18 cellular contexts compared by ENCODE assay signal in the genomic region with DNA sequence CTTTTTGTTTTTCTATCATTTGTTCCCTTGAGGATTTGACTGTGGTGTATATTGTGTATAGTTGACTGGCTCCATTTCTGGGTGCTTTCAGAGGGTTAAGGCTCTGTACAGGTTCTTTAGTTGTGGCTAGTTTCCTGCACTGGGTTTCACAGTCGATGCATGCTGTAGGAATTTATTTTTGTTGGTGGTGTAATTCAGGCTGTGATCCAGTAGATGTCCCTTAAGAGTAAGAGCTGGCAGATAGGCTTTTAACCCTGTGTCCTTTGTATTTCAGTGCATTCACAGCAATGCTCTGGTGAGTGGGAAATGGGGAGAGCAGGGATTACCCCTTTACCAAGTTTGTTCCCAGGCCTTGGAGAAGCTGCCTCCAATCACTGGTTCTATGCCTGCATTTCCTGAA.
A peak's percentile ranks its signal among the peaks of the same experiment; 100 is the strongest.
DNase-seq lines count a peak whose midpoint lies in the region; FAIRE-seq and TF ChIP-seq lines count a peak whose summit lies in the region.
"Had no signal": no experiment of that assay in that cellular context is flagged by ENCODE, and none has a peak within 500 bp of the region (broad histone marks: within the 10 kb centered on the region; RNA-seq: fewer than 3 reads in every experiment).

No MANE protein-coding gene starts in this region.

- H3K36me3 ChIP-seq in OCI-LY1 (ENCODE audit: insufficient read depth, low read length) (no peaks in the 10 kb centered on the region; the same call in 1 of the 2 replicates), endodermal cell (ENCODE audit: control insufficient read depth, insufficient read depth, low read length) (no peaks in the 10 kb centered on the region), kidney (ENCODE audit: control insufficient read depth in 1 of 2, insufficient read depth in 2 of 2, low read length in 2 of 2) (no peaks in the 10 kb centered on the region)
- H3K36me3 ChIP-seq: cardiac muscle cell had no signal

- no peak overlapping the region for H2BK5ac ChIP-seq in H9 (ENCODE audit: insufficient read length, low read length)

- H3K27me3 Mint-ChIP-seq in H9 (ENCODE audit: low read depth) = no peaks in the 10 kb centered on the region
- peaks cover 8% of the 10 kb centered on the region for H3K27me3 Mint-ChIP-seq in endodermal cell (ENCODE audit: insufficient read depth)

- no peak overlapping the region for H3K14ac ChIP-seq in H9 (ENCODE audit: insufficient read depth, low read length)

- no peak overlapping the region for H3K4me3 ChIP-seq in AG09309 (ENCODE audit: control insufficient read depth, low read depth, low read length)
- H3K4me3 ChIP-seq in OCI-LY1 (ENCODE audit: low read depth, low read length, poor library complexity, severe bottlenecking) = peak overlapping the region; percentile 43
- no peak overlapping the region for H3K4me3 ChIP-seq in endodermal cell (ENCODE audit: low read length)
- H3K4me3 ChIP-seq in kidney (ENCODE audit: low read length in 2 of 2) = no peak overlapping the region
- H3K4me3 ChIP-seq: cardiac muscle cell had no signal

- no peaks in the 10 kb centered on the region for H3K27me3 ChIP-seq in H9 (ENCODE audit: insufficient read depth, low read length)
- H3K27me3 ChIP-seq in OCI-LY1 (ENCODE audit: insufficient read depth, low read length) = no peaks in the 10 kb centered on the region
- H3K27me3 ChIP-seq in endodermal cell (ENCODE audit: control insufficient read depth, insufficient read depth, low read length, poor library complexity, severe bottlenecking) = no peaks in the 10 kb centered on the region
- H3K27me3 ChIP-seq: cardiac muscle cell had no signal

- no peaks in the 10 kb centered on the region for H3K9me2 ChIP-seq in OCI-LY1 (ENCODE audit: low read depth, low read length)

- H2AK5ac ChIP-seq in H9 (ENCODE audit: insufficient read length, low read length) = no peak overlapping the region

- H2BK20ac ChIP-seq in H9 (ENCODE audit: low read depth, low read length, poor library complexity, severe bottlenecking) = no peak overlapping the region

- no peaks in the 10 kb centered on the region for H4K20me1 ChIP-seq in H9 (ENCODE audit: control insufficient read depth, insufficient read depth, insufficient read length)
- no peaks in the 10 kb centered on the region for H4K20me1 ChIP-seq in OCI-LY1 (ENCODE audit: insufficient read depth, low read length)

- H3K27ac Mint-ChIP-seq in H9 (no peak overlapping the region), endodermal cell (no peak overlapping the region)
- H3K27ac Mint-ChIP-seq: activated naive CD8-positive, alpha-beta T cell treated with anti-CD3 and anti-CD28 coated beads for 36 hours; nephron had no signal

- H3K9ac ChIP-seq in H9 (ENCODE audit: extremely low read depth, insufficient read length, low read length) (no peak overlapping the region), OCI-LY1 (ENCODE audit: low read length) (peak overlapping the region; percentile 75), endodermal cell (ENCODE audit: extremely low read depth, low read length, poor library complexity, severe bottlenecking) (no peak overlapping the region), kidney (ENCODE audit: low read length in 2 of 2) (no peak overlapping the region)

- no peaks in the 10 kb centered on the region for H3F3A ChIP-seq in OCI-LY1 (ENCODE audit: insufficient read depth, low read length)

- H4K91ac ChIP-seq in H9 (ENCODE audit: insufficient read length, low read depth, low read length) = no peak overlapping the region

- H3K4me1 ChIP-seq in H9 (ENCODE audit: insufficient read depth, low read length) = no peaks in the 10 kb centered on the region
- H3K4me1 ChIP-seq in OCI-LY1 (ENCODE audit: insufficient read depth, low read length, severe bottlenecking) = peaks cover 53% of the 10 kb centered on the region
- H3K4me1 ChIP-seq in endodermal cell (ENCODE audit: control insufficient read depth, insufficient read depth, low read length) = no peaks in the 10 kb centered on the region
- H3K4me1 ChIP-seq in kidney (ENCODE audit: control insufficient read depth in 1 of 2, insufficient read depth in 1 of 2, low read depth in 1 of 2, low read length in 2 of 2) = no peaks in the 10 kb centered on the region

- no peaks in the 10 kb centered on the region for H3K79me1 ChIP-seq in H9 (ENCODE audit: insufficient read depth, low read depth, low read length, poor library complexity, severe bottlenecking)

- no peak overlapping the region for H4K8ac ChIP-seq in H9 (replicated peaks; ENCODE audit: insufficient read length, low read depth, low read length)

- H3K4me3 Mint-ChIP-seq in H9 = no peak overlapping the region
- no peak overlapping the region for H3K4me3 Mint-ChIP-seq in endodermal cell
- H3K4me3 Mint-ChIP-seq: activated naive CD8-positive, alpha-beta T cell treated with anti-CD3 and anti-CD28 coated beads for 36 hours; nephron had no signal

- H3K79me2 ChIP-seq in H9 (ENCODE audit: insufficient read depth, low read length) (no peaks in the 10 kb centered on the region), OCI-LY1 (ENCODE audit: insufficient read depth, low read length) (no peaks in the 10 kb centered on the region)

- intact Hi-C loops in kidney (cut with DNase I) = no loop called here

- H2AFZ ChIP-seq in H9 (ENCODE audit: low read length) = no peak overlapping the region
- no peak overlapping the region for H2AFZ ChIP-seq in OCI-LY1 (ENCODE audit: low read length)

- H3K9me3 Mint-ChIP-seq in H9 (peaks cover 33% of the 10 kb centered on the region in 2 experiments), endodermal cell (peaks cover 46% of the 10 kb centered on the region)

- H3K4me2 ChIP-seq in H9 (ENCODE audit: insufficient read depth, insufficient read length, low read length) = no peak overlapping the region
- peak overlapping the region; percentile 68 for H3K4me2 ChIP-seq in OCI-LY1 (ENCODE audit: low read length)

- no peak overlapping the region for H3K18ac ChIP-seq in H9 (ENCODE audit: insufficient read length, low read depth, low read length)

- no peak overlapping the region for H2BK15ac ChIP-seq in H9 (ENCODE audit: low read depth, low read length)

- H3K4me1 Mint-ChIP-seq in H9 (no peaks in the 10 kb centered on the region), endodermal cell (no peaks in the 10 kb centered on the region)
- H3K4me1 Mint-ChIP-seq: activated naive CD8-positive, alpha-beta T cell treated with anti-CD3 and anti-CD28 coated beads for 36 hours; nephron had no signal

- H3K9me3 ChIP-seq in H9 (ENCODE audit: control insufficient read depth, low read depth, low read length) (no peaks in the 10 kb centered on the region), OCI-LY1 (ENCODE audit: low read length) (0 out of 2 replicates have a peak, but pooled peaks cover 3% of the 10 kb centered on the region), endodermal cell (ENCODE audit: control insufficient read depth, low read length) (peaks cover 33% of the 10 kb centered on the region), kidney (ENCODE audit: control insufficient read depth in 1 of 2, low read length in 2 of 2) (peaks cover 0 to 10% of the 10 kb centered on the region in 2 donors)

- H3K23ac ChIP-seq in H9 (ENCODE audit: insufficient read length, low read depth, low read length) = no peak overlapping the region

- no peak overlapping the region for H2BK12ac ChIP-seq in H9 (ENCODE audit: insufficient read length, low read depth, low read length)

- H3K56ac ChIP-seq in H9 (ENCODE audit: insufficient read length, low read depth, low read length) = no peak overlapping the region

- no peak overlapping the region for H3T11ph ChIP-seq in H9 (ENCODE audit: low read length)

- no peaks in the 10 kb centered on the region for H3K23me2 ChIP-seq in H9 (ENCODE audit: insufficient read length, low read depth, low read length, poor library complexity, severe bottlenecking)

- no peak overlapping the region for H3K4ac ChIP-seq in H9 (ENCODE audit: low read depth, low read length)

- WGBS in H9 (ENCODE audit: extremely low coverage, insufficient read length, low lambda C conversion rate) = no CpG with 5 or more reads among the region's 1 CpG
- 86% methylated on average over 1 of the region's 1 CpG; no CpG with 5 or more reads in 1 of the 2 experiments for WGBS in endodermal cell (ENCODE audit: insufficient coverage in 1 of 2, insufficient read length in 1 of 2), 2 experiments

- no peak overlapping the region for H2BK120ac ChIP-seq in H9 (ENCODE audit: low read depth, low read length, poor library complexity, severe bottlenecking)

- FAIRE-seq in kidney (lab: Jason Lieb, UNC) = no peak
- FAIRE-seq: D721Med had no signal

- TF ChIP-seq CTCF in AG09309 (IDR thresholded peaks at IDR 0.05; ENCODE audit: control insufficient read depth, insufficient read depth, low read depth, low read length, missing control alignments) (peak; percentile 7), H9 (conservative IDR thresholded peaks at IDR 0.05) (peak; percentile 56; the same call in 2 of the 3 replicates), OCI-LY1 (IDR thresholded peaks at IDR 0.05; ENCODE audit: low read length) (peak; percentile 88), endodermal cell (conservative IDR thresholded peaks at IDR 0.05) (peak; percentile 68), kidney (IDR thresholded peaks at IDR 0.05; ENCODE audit: borderline replicate concordance, extremely low read depth, insufficient read depth) (no peak)

- no peak overlapping the region for H4K5ac ChIP-seq in H9 (ENCODE audit: insufficient read length, low read depth, low read length)

- DNase-seq in AG09309 (ENCODE audit: low read depth) (no peak), H9 (no peak), endodermal cell (no peak), kidney (no peak), T1000 (lab: John Stamatoyannopoulos, UW) (no peak), hippocampal formation (lab: John Stamatoyannopoulos, UW) (no peak)
- DNase-seq in activated CD4-positive, CD25-positive, alpha-beta regulatory T cell (lab: John Stamatoyannopoulos, UW) = no peak
- DNase-seq: activated naive CD8-positive, alpha-beta T cell treated with anti-CD3 and anti-CD28 coated beads for 36 hours; activated T-cell treated with anti-CD3 and anti-CD28 coated beads, Interleukin-2, amount 50 U/mL, for 48 hours; effector CD4-positive, alpha-beta T cell; Karpas-422; NCI-H1694 treated with DMSO at 0.1 percent for 48 hours; retina; Right ventricle myocardium superior had no signal

- H3K36me3 Mint-ChIP-seq in H9 (ENCODE audit: insufficient read depth in 1 of 3, low read depth in 3 of 3) (peaks cover 19 to 42% (median 25%) of the 10 kb centered on the region in 3 experiments), endodermal cell (ENCODE audit: low read depth) (peaks cover 7% of the 10 kb centered on the region)
- H3K36me3 Mint-ChIP-seq: activated naive CD8-positive, alpha-beta T cell treated with anti-CD3 and anti-CD28 coated beads for 36 hours had no signal

- no peak overlapping the region for H3K27ac ChIP-seq in H9 (ENCODE audit: insufficient read length, low read depth, low read length)
- peak overlapping the region; percentile 97 for H3K27ac ChIP-seq in OCI-LY1 (ENCODE audit: low read depth, low read length, poor library complexity, severe bottlenecking)
- no peak overlapping the region for H3K27ac ChIP-seq in endodermal cell (ENCODE audit: low read depth, low read length)
- no peak overlapping the region for H3K27ac ChIP-seq in kidney (ENCODE audit: low read depth in 2 of 2, low read length in 2 of 2)
- H3K27ac ChIP-seq: cardiac muscle cell had no signal
